In the genomic region with DNA sequence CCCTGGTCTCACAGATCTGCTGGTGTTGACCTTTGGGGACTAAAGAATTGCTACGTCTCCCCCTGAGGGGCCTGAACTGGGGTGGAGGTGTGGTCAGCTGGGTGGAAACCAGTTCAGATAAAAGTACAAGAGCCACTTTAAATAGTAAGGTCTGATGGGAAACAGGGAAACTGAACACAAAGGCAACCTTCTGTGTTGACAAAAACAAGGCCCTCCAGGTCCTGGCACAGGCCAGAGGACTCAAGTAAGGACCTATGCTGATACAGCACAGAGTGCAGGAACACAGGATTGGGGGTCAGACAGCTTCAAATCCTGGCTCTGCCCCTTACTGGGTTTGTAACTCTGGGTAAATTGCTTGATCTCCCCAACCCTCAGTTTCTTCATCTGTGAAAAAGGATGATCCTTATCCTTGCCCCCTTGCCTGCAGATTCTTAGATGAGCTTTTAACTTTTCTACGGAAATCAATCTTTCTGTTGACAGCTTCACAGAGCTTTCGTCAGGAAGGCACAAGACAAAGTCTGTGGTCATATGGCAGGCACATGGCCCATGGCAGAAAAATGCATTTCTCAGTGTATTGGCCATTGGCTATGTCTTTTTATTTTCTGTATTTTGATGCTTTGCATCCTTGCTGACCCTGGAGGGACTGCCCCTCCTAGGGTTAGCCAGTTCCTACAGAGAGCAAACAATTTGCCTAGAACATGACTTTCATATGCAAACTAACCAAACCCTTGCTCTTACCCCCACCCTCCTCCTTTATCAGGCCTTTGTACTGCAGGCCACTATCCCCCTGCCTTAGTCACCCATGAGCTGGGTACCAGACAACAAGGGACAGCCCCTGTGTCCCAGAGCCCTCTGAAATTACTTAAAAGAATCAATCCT, we compare ENCODE assay signal across 1 cellular context.
TF ChIP-seq lines count a peak whose summit lies in the region.

No MANE protein-coding gene starts in this region.

TF ChIP-seq in WTC11, 78 proteins besides CTCF, POLR2A, EP300 and RAD21 (continued from another document):
- TF ChIP-seq, protein P1, sequence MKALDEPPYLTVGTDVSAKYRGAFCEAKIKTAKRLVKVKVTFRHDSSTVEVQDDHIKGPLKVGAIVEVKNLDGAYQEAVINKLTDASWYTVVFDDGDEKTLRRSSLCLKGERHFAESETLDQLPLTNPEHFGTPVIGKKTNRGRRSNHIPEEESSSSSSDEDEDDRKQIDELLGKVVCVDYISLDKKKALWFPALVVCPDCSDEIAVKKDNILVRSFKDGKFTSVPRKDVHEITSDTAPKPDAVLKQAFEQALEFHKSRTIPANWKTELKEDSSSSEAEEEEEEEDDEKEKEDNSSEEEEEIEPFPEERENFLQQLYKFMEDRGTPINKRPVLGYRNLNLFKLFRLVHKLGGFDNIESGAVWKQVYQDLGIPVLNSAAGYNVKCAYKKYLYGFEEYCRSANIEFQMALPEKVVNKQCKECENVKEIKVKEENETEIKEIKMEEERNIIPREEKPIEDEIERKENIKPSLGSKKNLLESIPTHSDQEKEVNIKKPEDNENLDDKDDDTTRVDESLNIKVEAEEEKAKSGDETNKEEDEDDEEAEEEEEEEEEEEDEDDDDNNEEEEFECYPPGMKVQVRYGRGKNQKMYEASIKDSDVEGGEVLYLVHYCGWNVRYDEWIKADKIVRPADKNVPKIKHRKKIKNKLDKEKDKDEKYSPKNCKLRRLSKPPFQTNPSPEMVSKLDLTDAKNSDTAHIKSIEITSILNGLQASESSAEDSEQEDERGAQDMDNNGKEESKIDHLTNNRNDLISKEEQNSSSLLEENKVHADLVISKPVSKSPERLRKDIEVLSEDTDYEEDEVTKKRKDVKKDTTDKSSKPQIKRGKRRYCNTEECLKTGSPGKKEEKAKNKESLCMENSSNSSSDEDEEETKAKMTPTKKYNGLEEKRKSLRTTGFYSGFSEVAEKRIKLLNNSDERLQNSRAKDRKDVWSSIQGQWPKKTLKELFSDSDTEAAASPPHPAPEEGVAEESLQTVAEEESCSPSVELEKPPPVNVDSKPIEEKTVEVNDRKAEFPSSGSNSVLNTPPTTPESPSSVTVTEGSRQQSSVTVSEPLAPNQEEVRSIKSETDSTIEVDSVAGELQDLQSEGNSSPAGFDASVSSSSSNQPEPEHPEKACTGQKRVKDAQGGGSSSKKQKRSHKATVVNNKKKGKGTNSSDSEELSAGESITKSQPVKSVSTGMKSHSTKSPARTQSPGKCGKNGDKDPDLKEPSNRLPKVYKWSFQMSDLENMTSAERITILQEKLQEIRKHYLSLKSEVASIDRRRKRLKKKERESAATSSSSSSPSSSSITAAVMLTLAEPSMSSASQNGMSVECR (CRISPR knock-in tag; IDR thresholded peaks at IDR 0.05; ENCODE audit: borderline replicate concordance) = no peak
- no peak for TF ChIP-seq JAZF1 (CRISPR knock-in tag; IDR thresholded peaks at IDR 0.05)
- TF ChIP-seq, protein P2, sequence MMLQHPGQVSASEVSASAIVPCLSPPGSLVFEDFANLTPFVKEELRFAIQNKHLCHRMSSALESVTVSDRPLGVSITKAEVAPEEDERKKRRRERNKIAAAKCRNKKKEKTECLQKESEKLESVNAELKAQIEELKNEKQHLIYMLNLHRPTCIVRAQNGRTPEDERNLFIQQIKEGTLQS (CRISPR knock-in tag; conservative IDR thresholded peaks at IDR 0.05) = no peak
- TF ChIP-seq FOXJ3 (CRISPR knock-in tag; IDR thresholded peaks at IDR 0.05; ENCODE audit: borderline replicate concordance) = no peak
- TF ChIP-seq, protein P3, sequence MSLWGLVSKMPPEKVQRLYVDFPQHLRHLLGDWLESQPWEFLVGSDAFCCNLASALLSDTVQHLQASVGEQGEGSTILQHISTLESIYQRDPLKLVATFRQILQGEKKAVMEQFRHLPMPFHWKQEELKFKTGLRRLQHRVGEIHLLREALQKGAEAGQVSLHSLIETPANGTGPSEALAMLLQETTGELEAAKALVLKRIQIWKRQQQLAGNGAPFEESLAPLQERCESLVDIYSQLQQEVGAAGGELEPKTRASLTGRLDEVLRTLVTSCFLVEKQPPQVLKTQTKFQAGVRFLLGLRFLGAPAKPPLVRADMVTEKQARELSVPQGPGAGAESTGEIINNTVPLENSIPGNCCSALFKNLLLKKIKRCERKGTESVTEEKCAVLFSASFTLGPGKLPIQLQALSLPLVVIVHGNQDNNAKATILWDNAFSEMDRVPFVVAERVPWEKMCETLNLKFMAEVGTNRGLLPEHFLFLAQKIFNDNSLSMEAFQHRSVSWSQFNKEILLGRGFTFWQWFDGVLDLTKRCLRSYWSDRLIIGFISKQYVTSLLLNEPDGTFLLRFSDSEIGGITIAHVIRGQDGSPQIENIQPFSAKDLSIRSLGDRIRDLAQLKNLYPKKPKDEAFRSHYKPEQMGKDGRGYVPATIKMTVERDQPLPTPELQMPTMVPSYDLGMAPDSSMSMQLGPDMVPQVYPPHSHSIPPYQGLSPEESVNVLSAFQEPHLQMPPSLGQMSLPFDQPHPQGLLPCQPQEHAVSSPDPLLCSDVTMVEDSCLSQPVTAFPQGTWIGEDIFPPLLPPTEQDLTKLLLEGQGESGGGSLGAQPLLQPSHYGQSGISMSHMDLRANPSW (CRISPR knock-in tag; conservative IDR thresholded peaks at IDR 0.05; ENCODE audit: low read depth) = no peak
- no peak for TF ChIP-seq MXD4 (CRISPR knock-in tag; IDR thresholded peaks at IDR 0.05; ENCODE audit: borderline replicate concordance)
- no peak for TF ChIP-seq ZBTB21 (CRISPR knock-in tag; IDR thresholded peaks at IDR 0.05; ENCODE audit: borderline replicate concordance)
